26 cellular contexts compared by ENCODE assay signal in the genomic region with DNA sequence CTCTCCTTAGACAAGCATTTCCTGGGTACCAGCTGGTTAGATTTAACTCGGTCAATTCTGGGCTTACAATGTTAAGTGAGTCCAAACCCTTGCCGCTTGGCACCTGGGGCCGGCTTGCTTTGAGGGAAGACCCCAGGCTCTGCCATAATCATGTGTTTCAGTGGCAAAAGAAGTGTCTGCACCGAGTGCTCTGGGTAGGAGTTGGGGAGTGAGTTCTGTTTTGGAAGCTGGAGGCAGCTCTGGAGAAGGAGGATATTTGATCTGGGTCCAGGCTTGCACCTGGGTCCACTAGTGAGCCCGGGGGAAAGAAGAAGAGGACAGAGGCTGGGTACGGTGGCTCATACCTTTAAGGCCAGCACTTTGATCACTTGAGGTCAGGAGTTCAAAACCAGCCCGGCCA. TPM values are rescaled to one million over a fixed set of nuclear protein-coding genes. Genes with fewer than 3 reads are reported as not detected.
"Had no signal": no experiment of that assay in that cellular context is flagged by ENCODE, and none has a peak within 500 bp of the region (broad histone marks: within the 10 kb centered on the region; RNA-seq: fewer than 3 reads in every experiment).

No MANE protein-coding gene starts in this region.

- H3K27ac ChIP-seq: brain microvascular endothelial cell, esophagus muscularis mucosa, foreskin keratinocyte, heart right ventricle, left lung, lower lobe of right lung, ovary, right lobe of liver, tibial artery, VCaP had no signal

- H3K36me3 Mint-ChIP-seq: stimulated activated memory B cell treated with anti-CD40 and anti-IgM and Interleukin-4, amounts not matched to agents 10 μg/mL and 1 μg/mL and 100 μg/mL, for 72 hours had no signal

- ATAC-seq: activated CD4-positive, CD25-positive, alpha-beta regulatory T cell treated with anti-CD3 and anti-CD28 coated beads, Interleukin-2, amount 50 U/mL, for 24 hours; foreskin keratinocyte; heart right ventricle; left lung; lower lobe of right lung; right lobe of liver; stimulated activated memory B cell treated with anti-CD40 and anti-IgM and Interleukin-4, amounts not matched to agents 10 μg/mL and 1 μg/mL and 100 μg/mL, for 72 hours; stimulated activated naive CD8-positive, alpha-beta T cell treated with anti-CD3 and anti-CD28 coated beads, Interleukin-15, amount 100 ng/mL, for 72 hours had no signal

- H3K4me1 Mint-ChIP-seq: nephron; stimulated activated memory B cell treated with anti-CD40 and anti-IgM and Interleukin-4, amounts not matched to agents 10 μg/mL and 1 μg/mL and 100 μg/mL, for 72 hours; stimulated activated naive CD8-positive, alpha-beta T cell treated with anti-CD3 and anti-CD28 coated beads, Interleukin-15, amount 100 ng/mL, for 72 hours had no signal

- H3K9me3 ChIP-seq: esophagus muscularis mucosa, heart right ventricle, left lung, lower lobe of right lung, ovary, right lobe of liver, tibial artery had no signal

- H3K36me3 ChIP-seq: brain microvascular endothelial cell, esophagus muscularis mucosa, heart right ventricle, left lung, lower lobe of right lung, ovary, right lobe of liver, tibial artery had no signal

- H3K27me3 ChIP-seq: ovary, right lobe of liver had no signal

- H3K4me3 Mint-ChIP-seq: nephron; stimulated activated memory B cell treated with anti-CD40 and anti-IgM and Interleukin-4, amounts not matched to agents 10 μg/mL and 1 μg/mL and 100 μg/mL, for 72 hours; stimulated activated naive CD8-positive, alpha-beta T cell treated with anti-CD3 and anti-CD28 coated beads, Interleukin-15, amount 100 ng/mL, for 72 hours had no signal

- H3K4me1 ChIP-seq: foreskin keratinocyte, right lobe of liver had no signal

- H3K4me3 ChIP-seq: esophagus muscularis mucosa, heart right ventricle, left lung, lower lobe of right lung, ovary, right lobe of liver, tibial artery had no signal

- H3K9me3 Mint-ChIP-seq: nephron; stimulated activated memory B cell treated with anti-CD40 and anti-IgM and Interleukin-4, amounts not matched to agents 10 μg/mL and 1 μg/mL and 100 μg/mL, for 72 hours; stimulated activated naive CD8-positive, alpha-beta T cell treated with anti-CD3 and anti-CD28 coated beads, Interleukin-15, amount 100 ng/mL, for 72 hours had no signal

- DNase-seq: activated CD4-positive, alpha-beta T cell treated with anti-CD3 and anti-CD28 coated beads for 48 hours; activated CD4-positive, alpha-beta T cell treated with anti-CD3 and anti-CD28 coated beads, Interleukin-2, amount 50 U/mL, for 48 hours; activated gamma-delta T cell treated with Interleukin-2 at 50 U/mL for 16 hours; activated naive CD4-positive, alpha-beta T cell treated with anti-CD3 and anti-CD28 coated beads, Interleukin-2, amount 50 U/mL, for 16 hours; amniotic stem cell; brain microvascular endothelial cell; cortex of kidney; foreskin keratinocyte; heart right ventricle; kidney glomerular epithelial cell; lower lobe of right lung; mesenchymal stem cell; ovary; small intestine; stimulated activated CD4-positive, alpha-beta T cell treated with anti-CD3 and anti-CD28 coated beads, Interleukin-4, amount 100 ng/mL, for 24 hours; stimulated activated naive CD8-positive, alpha-beta T cell treated with anti-CD3 and anti-CD28 coated beads, Interleukin-15, amount 100 ng/mL, for 72 hours had no signal

- H3K27ac Mint-ChIP-seq: nephron; progenitor cell of endocrine pancreas; stimulated activated memory B cell treated with anti-CD40 and anti-IgM and Interleukin-4, amounts not matched to agents 10 μg/mL and 1 μg/mL and 100 μg/mL, for 72 hours had no signal

RNA-seq across cellular contexts. Expression of gene OLFM1, which starts 8.4 kb away (rescaled TPM):
- total RNA-seq: activated CD8-positive, alpha-beta memory T cell treated with anti-CD3 and anti-CD28 coated beads for 36 hours had no signal
